Comparison of ENCODE assay signal across 2 cellular contexts in genomic region chr10:5813341-5814109, GRCh38.
TF ChIP-seq lines count a peak whose summit lies in the region.

GDI2 (minus strand) TSS chr10:5813434; CDS start chr10:5813258, 176 bp downstream.

TF ChIP-seq in IMR-90, 13 proteins besides CTCF, POLR2A, EP300 and RAD21:
- TF ChIP-seq SMC3 (IDR thresholded peaks at IDR 0.05; ENCODE audit: low read depth, low read length) (no peak), CHD1 (IDR thresholded peaks at IDR 0.05; ENCODE audit: low read depth, low read length) (0 out of 2 replicates have a peak, but pooled peaks have one; percentile 10), MAZ (IDR thresholded peaks at IDR 0.05; ENCODE audit: borderline replicate concordance, low read depth, low read length) (peak; percentile 94; the same call in 1 of the 2 replicates), FOS (IDR thresholded peaks at IDR 0.05; ENCODE audit: low read depth, low read length) (no peak), USF2 (IDR thresholded peaks at IDR 0.05; ENCODE audit: low read depth, low read length) (peak; percentile 80), MXI1 (IDR thresholded peaks at IDR 0.05; ENCODE audit: borderline replicate concordance, low read depth, low read length) (peak; percentile 98), CEBPB (IDR thresholded peaks at IDR 0.05; ENCODE audit: low read depth, low read length) (no peak)

TF ChIP-seq in endothelial cell of umbilical vein, 7 proteins besides CTCF, POLR2A, EP300 and RAD21:
- TF ChIP-seq GATA2 (IDR thresholded peaks at IDR 0.05; ENCODE audit: insufficient read depth, insufficient read length, low read depth, low read length) (no peak), MAX (IDR thresholded peaks at IDR 0.05; ENCODE audit: insufficient read depth, insufficient read length) (peak; percentile 66), EZH2 (IDR thresholded peaks at IDR 0.05; ENCODE audit: borderline replicate concordance, low read depth, low read length, severe bottlenecking) (no peak), FOS (IDR thresholded peaks at IDR 0.05; ENCODE audit: borderline replicate concordance, insufficient read depth, low read length) (no peak), POLR2AphosphoS5 (IDR thresholded peaks at IDR 0.05; ENCODE audit: insufficient read depth, low read depth, low read length) (peak; percentile 98), MYC (IDR thresholded peaks at IDR 0.05; ENCODE audit: low read depth, low read length) (peak; percentile 59), JUN (IDR thresholded peaks at IDR 0.05; ENCODE audit: borderline replicate concordance, insufficient read depth, insufficient read length, low read depth) (no peak)
